ENCODE assay signal across 22 cellular contexts in the genomic region with DNA sequence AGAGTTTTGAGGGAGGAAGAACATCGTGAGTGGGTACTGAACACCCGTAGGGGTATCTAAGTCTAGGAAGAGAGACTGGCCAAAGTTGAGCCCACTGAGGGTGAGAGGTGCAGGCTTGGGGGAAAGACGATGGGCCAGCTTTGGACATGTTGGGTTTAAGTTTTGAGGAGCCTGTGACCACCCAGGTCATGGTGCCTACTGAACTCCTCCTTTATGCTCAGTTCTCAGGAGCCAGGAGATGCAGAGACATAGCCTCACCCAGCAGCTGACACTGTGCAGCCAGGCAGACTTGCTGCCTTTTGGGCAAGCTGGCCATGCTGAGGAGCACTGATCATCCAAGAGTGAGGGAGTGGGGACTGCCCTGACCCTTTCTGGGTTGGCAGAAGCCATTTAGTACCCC.
"Had no signal": no experiment of that assay in that cellular context is flagged by ENCODE, and none has a peak within 500 bp of the region (broad histone marks: within the 10 kb centered on the region; RNA-seq: fewer than 3 reads in every experiment).

No MANE protein-coding gene starts in this region.

- H3K4me3 Mint-ChIP-seq: dendritic cell treated with granulocyte-macrophage colony-stimulating factor and Interleukin-4, amounts not matched to agents 40 ng/mL and 50 ng/mL, for 4 days; effector memory CD8-positive, alpha-beta T cell; endodermal cell had no signal

- FAIRE-seq: endometrium, endothelial cell of umbilical vein, frontal cortex, islet of Langerhans, keratinocyte had no signal

- H2AFZ ChIP-seq: hepatocyte had no signal

- H3K4me2 ChIP-seq: hepatocyte had no signal

- ATAC-seq: effector memory CD8-positive, alpha-beta T cell; foreskin keratinocyte; gastroesophageal sphincter; heart left ventricle; left cardiac atrium; left ventricle myocardium superior; lower lobe of right lung had no signal

- H3K27ac Mint-ChIP-seq: dendritic cell treated with granulocyte-macrophage colony-stimulating factor and Interleukin-4, amounts not matched to agents 40 ng/mL and 50 ng/mL, for 4 days; effector memory CD8-positive, alpha-beta T cell; endodermal cell had no signal

- DNase-seq: colonic mucosa; cortex of kidney; effector CD8-positive, alpha-beta T cell; effector memory CD8-positive, alpha-beta T cell; endodermal cell; foreskin keratinocyte; heart left ventricle; hypothalamus; left cardiac atrium; left ventricle myocardium superior; lower lobe of right lung; mesendoderm; midbrain had no signal

- H3K4me1 ChIP-seq: colonic mucosa, esophagus muscularis mucosa, gastroesophageal sphincter, heart left ventricle, lower lobe of right lung had no signal

- H3K36me3 ChIP-seq: colonic mucosa, esophagus muscularis mucosa, gastroesophageal sphincter, heart left ventricle, lower lobe of right lung had no signal

- H3K27me3 ChIP-seq: colonic mucosa, foreskin keratinocyte, gastroesophageal sphincter had no signal

- H3K9me3 Mint-ChIP-seq: dendritic cell treated with granulocyte-macrophage colony-stimulating factor and Interleukin-4, amounts not matched to agents 40 ng/mL and 50 ng/mL, for 4 days; effector memory CD8-positive, alpha-beta T cell; endodermal cell had no signal

- H3K9me3 ChIP-seq: colonic mucosa, esophagus muscularis mucosa, gastroesophageal sphincter, heart left ventricle, lower lobe of right lung had no signal

- H3K27ac ChIP-seq: colonic mucosa, esophagus muscularis mucosa, foreskin keratinocyte, gastroesophageal sphincter, heart left ventricle, hepatocyte, lower lobe of right lung had no signal

- H3K4me3 ChIP-seq: colonic mucosa, esophagus muscularis mucosa, gastroesophageal sphincter, heart left ventricle, hepatocyte, lower lobe of right lung had no signal
